In genomic region chr13:24911135-24911524, GRCh38 we compare ENCODE assay signal across 14 cellular contexts.
DNase-seq lines count a peak whose midpoint lies in the region; ATAC-seq and TF ChIP-seq lines count a peak whose summit lies in the region.
"Had no signal": no experiment of that assay in that cellular context is flagged by ENCODE, and none has a peak within 500 bp of the region (broad histone marks: within the 10 kb centered on the region; RNA-seq: fewer than 3 reads in every experiment).

No MANE protein-coding gene starts in this region.

- TF ChIP-seq CTCF in choroid plexus epithelial cell (conservative IDR thresholded peaks at IDR 0.05; ENCODE audit: low read depth, low read length) (no peak), tibial nerve (IDR thresholded peaks at IDR 0.05) (no peak)

- DNase-seq in DMS53 (lab: John Stamatoyannopoulos, UW), result peak; percentile 18
- DNase-seq in DMS53 treated with DMSO at 0.1 percent for 48 hours (lab: John Stamatoyannopoulos, UW; ENCODE audit: unreplicated experiment), result no peak
- peak; percentile 85 for DNase-seq in MV-4-11 (lab: John Stamatoyannopoulos, UW)
- DNase-seq in choroid plexus epithelial cell (ENCODE audit: low read depth), result peak; percentile 58
- DNase-seq in non-pigmented ciliary epithelial cell (ENCODE audit: low read depth), result peak; percentile 23
- no peak for DNase-seq in middle frontal gyrus (ENCODE audit: extremely low spot score, low spot score)
- no peak for DNase-seq in tibial nerve (ENCODE audit: low spot score in 2 of 2)
- DNase-seq: gastrocnemius medialis, H7, MG63, NCI-H774, upper lobe of right lung had no signal

- no peak for ATAC-seq in GM19452 (IDR thresholded peaks at IDR 0.05; ENCODE audit: unreplicated experiment)
- ATAC-seq: gastrocnemius medialis, upper lobe of right lung had no signal

- no peak for TF ChIP-seq POLR2A in tibial nerve (IDR thresholded peaks at IDR 0.05)

- H3K4me3 ChIP-seq in choroid plexus epithelial cell (ENCODE audit: low read depth, low read length) (no peak overlapping the region), tibial nerve (no peak overlapping the region)
- H3K4me3 ChIP-seq: gastrocnemius medialis, MG63, upper lobe of right lung had no signal

- no peak for TF ChIP-seq EP300 in tibial nerve (IDR thresholded peaks at IDR 0.05)

- H3K27me3 ChIP-seq in tibial nerve, result no peaks in the 10 kb centered on the region
- H3K27me3 ChIP-seq: gastrocnemius medialis, MG63, upper lobe of right lung had no signal

- no peaks in the 10 kb centered on the region for H3K4me1 ChIP-seq in tibial nerve
- H3K4me1 ChIP-seq: gastrocnemius medialis, upper lobe of right lung had no signal

- no peak overlapping the region for H3K27ac ChIP-seq in tibial nerve
- H3K27ac ChIP-seq: 22Rv1, gastrocnemius medialis, upper lobe of right lung had no signal

- peaks cover 0 to 47% (median 0%) of the 10 kb centered on the region in 3 donors for H3K36me3 ChIP-seq in tibial nerve

- no peaks in the 10 kb centered on the region for H3K9me3 ChIP-seq in tibial nerve
- H3K9me3 ChIP-seq: gastrocnemius medialis, MG63, upper lobe of right lung had no signal

- 77 to 85% methylated on average over 4 of the region's 4 CpGs for WGBS in tibial nerve, 2 donors

Comparison
In these comparisons a context has a peak if more than half of its experiments do, and no peak if none do; other contexts are left out.
1. DNase-seq: peak in DMS53 (single experiment), MV-4-11 (single experiment), choroid plexus epithelial cell (single experiment) and non-pigmented ciliary epithelial cell (single experiment); none in DMS53 treated with DMSO at 0.1 percent for 48 hours (single experiment), middle frontal gyrus (single experiment) and tibial nerve (0 of 2).